8 cellular contexts compared by ENCODE assay signal in genomic region chr12:7219599-7220243, GRCh38. TPM values are rescaled to one million over a fixed set of nuclear protein-coding genes. Genes with fewer than 3 reads are reported as not detected.
A peak's percentile ranks its signal among the peaks of the same experiment; 100 is the strongest.
DNase-seq lines count a peak whose midpoint lies in the region; ATAC-seq and TF ChIP-seq lines count a peak whose summit lies in the region.

No MANE protein-coding gene starts in this region.

- POLR2A ChIA-PET in naive thymus-derived CD8-positive, alpha-beta T cell (lab: Charles Lee): no interaction called here

- no peaks in the 10 kb centered on the region for H3K36me3 Mint-ChIP-seq in naive thymus-derived CD8-positive, alpha-beta T cell

- peaks cover 0 to 8% (median 4%) of the 10 kb centered on the region in 9 donors for H3K9me3 Mint-ChIP-seq in naive thymus-derived CD8-positive, alpha-beta T cell

- DNase-seq in COLO829 (ENCODE audit: low spot score): peak; percentile 70
- DNase-seq in HT1080 (ENCODE audit: low read depth): peak; percentile 63
- peak; percentile 96 for DNase-seq in NT2/D1 (ENCODE audit: low read depth, low spot score)
- peak; percentile 79 for DNase-seq in activated CD8-positive, alpha-beta memory T cell treated with anti-CD3 and anti-CD28 coated beads, Interleukin-2, amount 50 U/mL, for 48 hours
- DNase-seq in erythroblast (lab: John Stamatoyannopoulos, UW): peak; percentile 84 to 91
- DNase-seq in naive thymus-derived CD8-positive, alpha-beta T cell: peak; percentile 48 to 86 (median 68)
- DNase-seq in stimulated activated CD8-positive, alpha-beta memory T cell treated with anti-CD3 and anti-CD28 coated beads, Interleukin-7, amount 100 ng/mL, for 48 hours (ENCODE audit: extremely low read depth in 1 of 2, low read depth in 1 of 2): peak; percentile 15 to 39

- peaks cover 3% of the 10 kb centered on the region for H3K4me1 ChIP-seq in NT2/D1 (ENCODE audit: insufficient read depth, insufficient read length)

- peak; percentile 62 to 67 for ATAC-seq in naive thymus-derived CD8-positive, alpha-beta T cell
- no peak for ATAC-seq in HG02642 (IDR thresholded peaks at IDR 0.05; ENCODE audit: poor library complexity, unreplicated experiment)

- H3K9ac ChIP-seq in NT2/D1 (ENCODE audit: insufficient read length, low read depth): no peak overlapping the region

- no peak for TF ChIP-seq POLR2A in erythroblast (IDR thresholded peaks at IDR 0.05; ENCODE audit: low read length)

- H3K4me1 Mint-ChIP-seq in naive thymus-derived CD8-positive, alpha-beta T cell: no peaks in the 10 kb centered on the region

- H3K9me3 ChIP-seq in NT2/D1 (ENCODE audit: insufficient read depth, low read length): no peaks in the 10 kb centered on the region

- no peak overlapping the region for H3K4me3 ChIP-seq in NT2/D1 (ENCODE audit: insufficient read length, low read depth)

- H3K27me3 ChIP-seq in NT2/D1 (ENCODE audit: insufficient read depth, insufficient read length): no peaks in the 10 kb centered on the region

- H3K36me3 ChIP-seq in NT2/D1 (ENCODE audit: insufficient read depth, insufficient read length, low read length): no peaks in the 10 kb centered on the region

- no peak overlapping the region for H3K4me3 Mint-ChIP-seq in naive thymus-derived CD8-positive, alpha-beta T cell

- no peak overlapping the region for H3K27ac Mint-ChIP-seq in naive thymus-derived CD8-positive, alpha-beta T cell

- peaks cover 0 to 6% (median 0%) of the 10 kb centered on the region in 5 donors for H3K27me3 Mint-ChIP-seq in naive thymus-derived CD8-positive, alpha-beta T cell

RNA-seq across cellular contexts. Expression of gene PEX5, which starts 30.2 kb away (rescaled TPM):
- 20.5 and 22.1 TPM in 2 replicates for total RNA-seq in HT1080 (2014; rRNA removed; shearing (Covaris generic))
- polyA plus RNA-seq in HT1080 (2015; cell fraction: cytosol; rRNA removed): 22.0 and 26.3 TPM in 2 replicates
- 37.3 and 39.3 TPM in 2 replicates for polyA plus RNA-seq in HT1080 (2015; cell fraction: nucleus; rRNA removed)
- 10 to 100 TPM; 30.8 to 31.2 TPM for total RNA-seq in naive thymus-derived CD8-positive, alpha-beta T cell
- 10 to 100 TPM; 13.4 to 19.8 (median 14.1) TPM for polyA plus RNA-seq in naive thymus-derived CD8-positive, alpha-beta T cell

Comparison
In these comparisons a context has a peak if more than half of its experiments do, and no peak if none do; other contexts are left out.
1. DNase-seq: peak in every context shown above with its lines; median percentile 96 in NT2/D1; 88 in erythroblast; 79 in activated CD8-positive, alpha-beta memory T cell treated with anti-CD3 and anti-CD28 coated beads, Interleukin-2, amount 50 U/mL, for 48 hours; 70 in COLO829; 68 in naive thymus-derived CD8-positive, alpha-beta T cell; 63 in HT1080; 27 in stimulated activated CD8-positive, alpha-beta memory T cell treated with anti-CD3 and anti-CD28 coated beads, Interleukin-7, amount 100 ng/mL, for 48 hours.